Comparison of ENCODE assay signal across 25 cellular contexts in genomic region chr10:71176661-71177060, GRCh38. TPM values are rescaled to one million over a fixed set of nuclear protein-coding genes. Genes with fewer than 3 reads are reported as not detected.
DNase-seq lines count a peak whose midpoint lies in the region; ATAC-seq and TF ChIP-seq lines count a peak whose summit lies in the region.
"Had no signal": no experiment of that assay in that cellular context is flagged by ENCODE, and none has a peak within 500 bp of the region (broad histone marks: within the 10 kb centered on the region; RNA-seq: fewer than 3 reads in every experiment).

No MANE protein-coding gene starts in this region.

- no peaks in the 10 kb centered on the region for H3K27me3 ChIP-seq in mesendoderm (ENCODE audit: insufficient read depth, low read length, poor library complexity)

- POLR2A ChIA-PET in WTC11 (lab: Charles Lee), result no interaction called here

- no peak overlapping the region for H3K9ac ChIP-seq in mesendoderm (ENCODE audit: low read length)
- H3K9ac ChIP-seq: KMS-11 had no signal

- no peak overlapping the region for H2BK15ac ChIP-seq in mesendoderm (replicated peaks; ENCODE audit: low read depth)

- CTCF ChIA-PET in WTC11 (lab: Charles Lee), result interaction anchor here (0.7 to 2.2 kb wide), 3 partner anchors 32 to 273 kb away, joined by 3 to 12 read pairs (median 9); no protein-coding TSS in a partner anchor

- H3K4me3 Mint-ChIP-seq in WTC11, result no peak overlapping the region
- H3K4me3 Mint-ChIP-seq: CD8-positive, alpha-beta T cell had no signal

- H3K23ac ChIP-seq in mesendoderm (ENCODE audit: low read length), result no peak overlapping the region

- H3K79me1 ChIP-seq in mesendoderm (ENCODE audit: low read length), result no peaks in the 10 kb centered on the region

- no peak overlapping the region for H3K27ac ChIP-seq in mesendoderm (ENCODE audit: low read depth, low read length)
- H3K27ac ChIP-seq: KMS-11, RWPE1 had no signal

- H3K27me3 Mint-ChIP-seq in WTC11 (ENCODE audit: low read depth), result peaks cover 11% of the 10 kb centered on the region

- no peak overlapping the region for H2BK5ac ChIP-seq in mesendoderm (ENCODE audit: low read length)

- H4K5ac ChIP-seq in mesendoderm (ENCODE audit: low read length), result no peak overlapping the region

- no peak overlapping the region for H2AK5ac ChIP-seq in mesendoderm (ENCODE audit: low read length)

- TF ChIP-seq CTCF in WTC11 (IDR thresholded peaks at IDR 0.05), result no peak

- no peak overlapping the region for H3K4ac ChIP-seq in mesendoderm (ENCODE audit: low read depth, low read length)

- ATAC-seq in WTC11, result peak; percentile 89
- ATAC-seq in HG03196 (IDR thresholded peaks at IDR 0.05; ENCODE audit: unreplicated experiment), result no peak
- ATAC-seq: CD8-positive, alpha-beta T cell had no signal

- no peak overlapping the region for H3K4me2 ChIP-seq in mesendoderm (ENCODE audit: low read length)
- H3K4me2 ChIP-seq: KMS-11 had no signal

- no peak overlapping the region for H3K18ac ChIP-seq in mesendoderm (ENCODE audit: low read length)

- no peaks in the 10 kb centered on the region for H3K4me1 ChIP-seq in mesendoderm (ENCODE audit: control insufficient read depth, low read depth, low read length)
- H3K4me1 ChIP-seq: HAP-1 had no signal

- H3K9me3 Mint-ChIP-seq in WTC11, result no peaks in the 10 kb centered on the region
- H3K9me3 Mint-ChIP-seq: CD8-positive, alpha-beta T cell had no signal

- no peaks in the 10 kb centered on the region for H3K36me3 ChIP-seq in mesendoderm (ENCODE audit: control insufficient read depth, insufficient read depth, low read length)
- H3K36me3 ChIP-seq: HAP-1 had no signal

- no peaks in the 10 kb centered on the region for H3K36me3 Mint-ChIP-seq in WTC11
- H3K36me3 Mint-ChIP-seq: CD8-positive, alpha-beta T cell had no signal

- no CpG with 5 or more reads among the region's 2 CpGs for WGBS in mesendoderm (ENCODE audit: extremely low coverage, insufficient coverage, low lambda C conversion rate)

- H4K8ac ChIP-seq in mesendoderm (ENCODE audit: low read depth, low read length), result no peak overlapping the region

- no peaks in the 10 kb centered on the region for H3K79me2 ChIP-seq in mesendoderm (ENCODE audit: control insufficient read depth, insufficient read depth, low read length)

- no peak overlapping the region for H3K56ac ChIP-seq in mesendoderm (ENCODE audit: low read length)

- peak overlapping the region; percentile 48; the same call in 1 of the 2 replicates for H3K27ac Mint-ChIP-seq in WTC11
- H3K27ac Mint-ChIP-seq: CD8-positive, alpha-beta T cell had no signal

- peaks cover 27% of the 10 kb centered on the region for H3K4me1 Mint-ChIP-seq in WTC11

- no peak overlapping the region for H2BK120ac ChIP-seq in mesendoderm (ENCODE audit: low read depth, low read length)

- peak; percentile 45 for DNase-seq in WTC11 (ENCODE audit: low spot score)
- peak; percentile 51 for DNase-seq in iPS DF 4.7 (ENCODE audit: extremely low read depth, low spot score)
- peak; percentile 92 for DNase-seq in mesendoderm
- DNase-seq in CD1c-positive myeloid dendritic cell (ENCODE audit: extremely low spot score), result no peak
- DNase-seq in T1000 (lab: John Stamatoyannopoulos, UW), result no peak
- DNase-seq in SKM-1 treated with dmso at 0.1 percent for 144 hours (lab: John Stamatoyannopoulos, UW; ENCODE audit: unreplicated experiment), result no peak
- DNase-seq: C1 segment of cervical spinal cord; CD8-positive, alpha-beta T cell; DMS 273 treated with DMSO at 0.1 percent for 48 hours; DMS79; EL; GF-D8; IMR-90; MM.1S; NCI-H1048; NCI-H1417; NCI-H1694 treated with DMSO at 0.1 percent for 48 hours; NCI-H2081; NCI-H2227 treated with DMSO at 0.1 percent for 48 hours; NCI-H526 treated with DMSO at 0.1 percent for 48 hours; SHP77 had no signal

- H3K4me3 ChIP-seq in mesendoderm (ENCODE audit: low read length), result no peak overlapping the region
- H3K4me3 ChIP-seq: HAP-1 had no signal

TF ChIP-seq in WTC11, 78 proteins besides CTCF, POLR2A, EP300 and RAD21:
- TF ChIP-seq NFE2L1 (CRISPR knock-in tag; IDR thresholded peaks at IDR 0.05), result 0 out of 2 replicates have a peak, but pooled peaks have one; percentile 30
- TF ChIP-seq PREB (CRISPR knock-in tag; IDR thresholded peaks at IDR 0.05; ENCODE audit: borderline replicate concordance), result no peak
- TF ChIP-seq, protein P1, sequence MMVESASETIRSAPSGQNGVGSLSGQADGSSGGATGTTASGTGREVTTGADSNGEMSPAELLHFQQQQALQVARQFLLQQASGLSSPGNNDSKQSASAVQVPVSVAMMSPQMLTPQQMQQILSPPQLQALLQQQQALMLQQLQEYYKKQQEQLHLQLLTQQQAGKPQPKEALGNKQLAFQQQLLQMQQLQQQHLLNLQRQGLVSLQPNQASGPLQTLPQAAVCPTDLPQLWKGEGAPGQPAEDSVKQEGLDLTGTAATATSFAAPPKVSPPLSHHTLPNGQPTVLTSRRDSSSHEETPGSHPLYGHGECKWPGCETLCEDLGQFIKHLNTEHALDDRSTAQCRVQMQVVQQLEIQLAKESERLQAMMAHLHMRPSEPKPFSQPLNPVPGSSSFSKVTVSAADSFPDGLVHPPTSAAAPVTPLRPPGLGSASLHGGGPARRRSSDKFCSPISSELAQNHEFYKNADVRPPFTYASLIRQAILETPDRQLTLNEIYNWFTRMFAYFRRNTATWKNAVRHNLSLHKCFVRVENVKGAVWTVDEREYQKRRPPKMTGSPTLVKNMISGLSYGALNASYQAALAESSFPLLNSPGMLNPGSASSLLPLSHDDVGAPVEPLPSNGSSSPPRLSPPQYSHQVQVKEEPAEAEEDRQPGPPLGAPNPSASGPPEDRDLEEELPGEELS (CRISPR knock-in tag; IDR thresholded peaks at IDR 0.05), result peak; percentile 40; the same call in 1 of the 2 replicates
- TF ChIP-seq, protein P2, sequence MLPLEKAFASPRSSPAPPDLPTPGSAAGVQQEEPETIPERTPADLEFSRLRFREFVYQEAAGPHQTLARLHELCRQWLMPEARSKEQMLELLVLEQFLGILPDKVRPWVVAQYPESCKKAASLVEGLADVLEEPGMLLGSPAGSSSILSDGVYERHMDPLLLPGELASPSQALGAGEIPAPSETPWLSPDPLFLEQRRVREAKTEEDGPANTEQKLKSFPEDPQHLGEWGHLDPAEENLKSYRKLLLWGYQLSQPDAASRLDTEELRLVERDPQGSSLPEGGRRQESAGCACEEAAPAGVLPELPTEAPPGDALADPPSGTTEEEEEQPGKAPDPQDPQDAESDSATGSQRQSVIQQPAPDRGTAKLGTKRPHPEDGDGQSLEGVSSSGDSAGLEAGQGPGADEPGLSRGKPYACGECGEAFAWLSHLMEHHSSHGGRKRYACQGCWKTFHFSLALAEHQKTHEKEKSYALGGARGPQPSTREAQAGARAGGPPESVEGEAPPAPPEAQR (CRISPR knock-in tag; IDR thresholded peaks at IDR 0.05), result no peak

RNA-seq across cellular contexts. Expression of gene UNC5B, which starts 35.7 kb away (rescaled TPM):
- total RNA-seq in WTC11 (2021), result 31.2 to 49.6 TPM (median 31.6 TPM) in 3 replicates
- 8.2 TPM for polyA plus RNA-seq in mesendoderm (2013, experiment 1 of 2)
- 8.1 TPM for polyA plus RNA-seq in mesendoderm (2013, experiment 2 of 2)

Comparison
In these comparisons a context has a peak if more than half of its experiments do, and no peak if none do; other contexts are left out.
1. DNase-seq: peak in WTC11 (single experiment), iPS DF 4.7 (single experiment) and mesendoderm (single experiment); none in CD1c-positive myeloid dendritic cell (single experiment), T1000 (single experiment) and SKM-1 treated with dmso at 0.1 percent for 144 hours (single experiment).